Comparison of ENCODE assay signal across 21 cellular contexts in the genomic region with DNA sequence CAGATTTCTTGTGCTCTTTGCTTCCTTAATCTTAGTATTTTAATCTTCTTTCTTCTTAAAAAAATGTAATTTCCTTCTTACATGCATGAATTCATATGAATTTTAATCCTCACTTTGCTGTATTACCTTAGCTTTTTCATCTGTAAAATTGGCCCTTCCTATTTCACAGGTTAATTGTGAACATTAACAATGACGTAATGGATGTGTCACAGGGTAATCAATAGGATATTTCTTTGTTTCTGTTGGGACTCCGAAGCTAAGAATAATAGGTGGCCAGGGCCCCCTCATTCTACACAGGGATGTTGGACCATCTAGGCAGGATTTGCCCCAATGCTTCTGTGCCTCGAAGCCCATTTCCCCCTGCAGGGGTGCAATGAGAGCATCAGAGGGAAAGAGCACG.
"Had no signal": no experiment of that assay in that cellular context is flagged by ENCODE, and none has a peak within 500 bp of the region (broad histone marks: within the 10 kb centered on the region; RNA-seq: fewer than 3 reads in every experiment).

No MANE protein-coding gene starts in this region.

- H3K4me3 Mint-ChIP-seq: IgD-negative memory B cell; T-cell; T-helper 1 cell treated with Interleukin-12 subunit alpha and Interleukin-12 subunit beta and Interleukin-4 antibody, amounts not matched to agents 30 μg/mL and 1 μg/mL, for 36 hours had no signal

- H3K27me3 ChIP-seq: SJSA1 had no signal

- H3K9me3 ChIP-seq: SJSA1 had no signal

- H3K27ac ChIP-seq: SJSA1, SK-N-MC had no signal

- H3K36me3 Mint-ChIP-seq: IgD-negative memory B cell, T-cell had no signal

- H3K27ac Mint-ChIP-seq: T-cell; T-helper 1 cell treated with Interleukin-12 subunit alpha and Interleukin-12 subunit beta and Interleukin-4 antibody, amounts not matched to agents 30 μg/mL and 1 μg/mL, for 36 hours had no signal

- H3K9me3 Mint-ChIP-seq: IgD-negative memory B cell; T-helper 1 cell treated with Interleukin-12 subunit alpha and Interleukin-12 subunit beta and Interleukin-4 antibody, amounts not matched to agents 30 μg/mL and 1 μg/mL, for 36 hours had no signal

- H3K4me3 ChIP-seq: SJSA1, SK-N-MC had no signal

- H3K36me3 ChIP-seq: SJSA1 had no signal

- H3K4me1 ChIP-seq: SJSA1 had no signal

- DNase-seq: KBM-7, MV-4-11, NCI-H1048, NCI-H1105, NCI-H1417, NCI-H1436 treated with DMSO at 0.1 percent for 48 hours, NCI-H1694, NCI-H187 treated with DMSO at 0.1 percent for 48 hours, NCI-H2029 treated with DMSO at 0.1 percent for 48 hours, NCI-H2171 treated with DMSO at 0.1 percent for 48 hours, NCI-H524, NCI-H526 treated with DMSO at 0.1 percent for 48 hours, NCI-H748 treated with DMSO at 0.1 percent for 48 hours, Right ventricle myocardium superior, SIG-M5, T-cell had no signal

- FAIRE-seq: RCC 7860 had no signal

- ATAC-seq: T-cell had no signal

- H3K4me1 Mint-ChIP-seq: IgD-negative memory B cell, T-cell had no signal
